8 cellular contexts compared by ENCODE assay signal in genomic region chr7:119270045-119270464, GRCh38.
DNase-seq lines count a peak whose midpoint lies in the region; ATAC-seq lines count a peak whose summit lies in the region.

No MANE protein-coding gene starts in this region.

- H3K4me1 Mint-ChIP-seq in stimulated activated naive CD8-positive, alpha-beta T cell treated with anti-CD3 and anti-CD28 coated beads, Interleukin-15, amount 100 ng/mL, for 72 hours: no peaks in the 10 kb centered on the region

- peaks cover 6 to 13% of the 10 kb centered on the region in 2 donors for H3K9me3 Mint-ChIP-seq in stimulated activated naive CD8-positive, alpha-beta T cell treated with anti-CD3 and anti-CD28 coated beads, Interleukin-15, amount 100 ng/mL, for 72 hours

- ATAC-seq in Right ventricle myocardium superior (ENCODE audit: poor library complexity) (no peak), left ventricle myocardium superior (no peak), GM21529 (IDR thresholded peaks at IDR 0.05; ENCODE audit: unreplicated experiment) (peak; percentile 98), HG03575 (IDR thresholded peaks at IDR 0.05; ENCODE audit: extremely low read depth, insufficient number of reproducible peaks, low FRiP score, unreplicated experiment) (peak; percentile 97)
- ATAC-seq in stimulated activated naive CD8-positive, alpha-beta T cell treated with anti-CD3 and anti-CD28 coated beads, Interleukin-15, amount 100 ng/mL, for 72 hours: peak; percentile 53

- no peak overlapping the region for H3K4me3 Mint-ChIP-seq in stimulated activated naive CD8-positive, alpha-beta T cell treated with anti-CD3 and anti-CD28 coated beads, Interleukin-15, amount 100 ng/mL, for 72 hours

- no peaks in the 10 kb centered on the region for H3K27me3 Mint-ChIP-seq in stimulated activated naive CD8-positive, alpha-beta T cell treated with anti-CD3 and anti-CD28 coated beads, Interleukin-15, amount 100 ng/mL, for 72 hours

- DNase-seq in Right ventricle myocardium superior (peak; percentile 43), left ventricle myocardium superior (no peak), NCI-H526 treated with DMSO at 0.1 percent for 48 hours (lab: John Stamatoyannopoulos, UW) (peak; percentile 75), amniotic stem cell (lab: John Stamatoyannopoulos, UW) (peak; percentile 60), iPS-NIHi11 (ENCODE audit: low spot score) (peak; percentile 59)
- DNase-seq in stimulated activated naive CD8-positive, alpha-beta T cell treated with anti-CD3 and anti-CD28 coated beads, Interleukin-15, amount 100 ng/mL, for 72 hours: peak; percentile 10 to 23

- H3K27ac Mint-ChIP-seq in stimulated activated naive CD8-positive, alpha-beta T cell treated with anti-CD3 and anti-CD28 coated beads, Interleukin-15, amount 100 ng/mL, for 72 hours: no peak overlapping the region

- intact Hi-C loops in Right ventricle myocardium superior (cut with DNase I) (no loop called here), left ventricle myocardium superior (cut with micrococcal nuclease) (no loop called here)

Comparison
In these comparisons a context has a peak if more than half of its experiments do, and no peak if none do; other contexts are left out.
1. ATAC-seq: peak in GM21529 (single experiment), HG03575 (single experiment) and stimulated activated naive CD8-positive, alpha-beta T cell treated with anti-CD3 and anti-CD28 coated beads, Interleukin-15, amount 100 ng/mL, for 72 hours (single experiment); none in Right ventricle myocardium superior (single experiment) and left ventricle myocardium superior (single experiment).